Comparison of ENCODE assay signal across 9 cellular contexts in genomic region chr11:65417702-65418430, GRCh38. TPM values are rescaled to one million over a fixed set of nuclear protein-coding genes. Genes with fewer than 3 reads are reported as not detected.
DNase-seq lines count a peak whose midpoint lies in the region; ATAC-seq, FAIRE-seq and TF ChIP-seq lines count a peak whose summit lies in the region.
"Had no signal": no experiment of that assay in that cellular context is flagged by ENCODE, and none has a peak within 500 bp of the region (broad histone marks: within the 10 kb centered on the region; RNA-seq: fewer than 3 reads in every experiment).

No MANE protein-coding gene starts in this region.

- TF ChIP-seq CTCF in 22Rv1 (IDR thresholded peaks at IDR 0.05) (no peak), D721Med (IDR thresholded peaks at IDR 0.05; ENCODE audit: insufficient read depth, missing control alignments) (no peak)

- FAIRE-seq in D721Med (lab: Jason Lieb, UNC), result no peak
- FAIRE-seq: colon had no signal

- peaks cover 23% of the 10 kb centered on the region for H3K36me3 Mint-ChIP-seq in activated naive CD4-positive, alpha-beta T cell treated with anti-CD3 and anti-CD28 coated beads for 36 hours (ENCODE audit: low read depth)

- CTCF ChIA-PET in activated naive CD4-positive, alpha-beta T cell treated with anti-CD3 and anti-CD28 coated beads for 36 hours (lab: Charles Lee), result interaction anchor here (1.0 to 16.8 kb wide), 10 partner anchors 11 to 154 kb away, joined by 3 to 359 read pairs (median 4); partner anchors contain the start of genes FAM89B, MALAT1 and SLC25A45

- peaks cover 36% of the 10 kb centered on the region for H3K4me1 Mint-ChIP-seq in activated naive CD4-positive, alpha-beta T cell treated with anti-CD3 and anti-CD28 coated beads for 36 hours (ENCODE audit: low read depth)

- intact Hi-C loops in activated naive CD4-positive, alpha-beta T cell treated with anti-CD3 and anti-CD28 coated beads for 36 hours (cut with micrococcal nuclease), result loop anchor here (1.0 to 5.0 kb wide), 6 partner anchors 13 to 561 kb away; partner anchors contain the start of genes DPF2, PCNX3 and ZNRD2
- intact Hi-C loops in Right ventricle myocardium inferior (cut with DNase I) (loop anchor here (1.0 to 5.0 kb wide), 5 partner anchors 35 to 154 kb away; partner anchors contain the start of genes FAM89B, LTBP3, SLC25A45 and ZNRD2), posterior vena cava (cut with DNase I) (loop anchor here (2.0 kb wide), 3 partner anchors 79 to 93 kb away; no protein-coding TSS in a partner anchor)

- ATAC-seq in Right ventricle myocardium inferior, result peak; percentile 11

- peak overlapping the region; percentile 99 for H3K27ac Mint-ChIP-seq in activated naive CD4-positive, alpha-beta T cell treated with anti-CD3 and anti-CD28 coated beads for 36 hours

- peak; percentile 56 for DNase-seq in HT-29 (ENCODE audit: low spot score)
- peak; percentile 73 for DNase-seq in activated naive CD4-positive, alpha-beta T cell treated with anti-CD3 and anti-CD28 coated beads for 36 hours
- DNase-seq in Right ventricle myocardium inferior (ENCODE audit: missing footprints), result peak; percentile 84
- DNase-seq in posterior vena cava (ENCODE audit: low spot score), result peak; percentile 85
- DNase-seq in NCI-H524 (lab: John Stamatoyannopoulos, UW), result no peak
- no peak for DNase-seq in D721Med (ENCODE audit: insufficient read length, low spot score)
- DNase-seq in DMS 273 treated with DMSO at 0.1 percent for 48 hours (lab: John Stamatoyannopoulos, UW), result no peak

- peaks cover 6% of the 10 kb centered on the region for H3K27me3 Mint-ChIP-seq in activated naive CD4-positive, alpha-beta T cell treated with anti-CD3 and anti-CD28 coated beads for 36 hours (ENCODE audit: low read depth)

- H3K4me3 Mint-ChIP-seq in activated naive CD4-positive, alpha-beta T cell treated with anti-CD3 and anti-CD28 coated beads for 36 hours, result peak overlapping the region; percentile 100

- peak overlapping the region; percentile 100 for H3K27ac ChIP-seq in 22Rv1

- H3K9me3 Mint-ChIP-seq in activated naive CD4-positive, alpha-beta T cell treated with anti-CD3 and anti-CD28 coated beads for 36 hours, result no peaks in the 10 kb centered on the region

RNA-seq across cellular contexts. Expression of gene NEAT1, which starts 4.7 kb away (rescaled TPM):
- total RNA-seq in HT-29 (2014; rRNA removed; shearing (Covaris generic)), result 50.1 and 61.5 TPM in 2 replicates
- 100 to 1,000 TPM; 693 to 750 TPM for total RNA-seq in activated naive CD4-positive, alpha-beta T cell treated with anti-CD3 and anti-CD28 coated beads for 36 hours
- total RNA-seq in Right ventricle myocardium inferior (457 TPM), posterior vena cava (1,000 to 10,000 TPM in 1 of 2 donors, 100 to 1,000 TPM in 1; 742 to 1,004 TPM)

RNA-seq across cellular contexts. Expression of gene FRMD8, which starts 31.4 kb away (rescaled TPM):
- 102 and 106 TPM in 2 replicates for total RNA-seq in HT-29 (2014; rRNA removed; shearing (Covaris generic))
- 10 to 100 TPM; 38.2 to 40.0 TPM for total RNA-seq in activated naive CD4-positive, alpha-beta T cell treated with anti-CD3 and anti-CD28 coated beads for 36 hours
- total RNA-seq in Right ventricle myocardium inferior, result 8.2 TPM
- 10 to 100 TPM; 19.0 to 20.7 TPM for total RNA-seq in posterior vena cava

RNA-seq across cellular contexts. Expression of gene SLC25A45, which starts 35.4 kb away (rescaled TPM):
- 5.8 and 8.8 TPM in 2 replicates for total RNA-seq in HT-29 (2014; rRNA removed; shearing (Covaris generic))
- total RNA-seq in activated naive CD4-positive, alpha-beta T cell treated with anti-CD3 and anti-CD28 coated beads for 36 hours, result 10 to 100 TPM; 10.4 to 12.1 TPM
- total RNA-seq in Right ventricle myocardium inferior, result 5.6 TPM
- 1 to 10 TPM; 6.1 to 9.6 TPM for total RNA-seq in posterior vena cava

Comparison
In these comparisons a context has a peak if more than half of its experiments do, and no peak if none do; other contexts are left out.
1. DNase-seq: peak in HT-29 (single experiment), activated naive CD4-positive, alpha-beta T cell treated with anti-CD3 and anti-CD28 coated beads for 36 hours (single experiment), Right ventricle myocardium inferior (single experiment) and posterior vena cava (single experiment); none in NCI-H524 (0 of 2), D721Med (single experiment) and DMS 273 treated with DMSO at 0.1 percent for 48 hours (single experiment).